8 cellular contexts compared by ENCODE assay signal in the genomic region with DNA sequence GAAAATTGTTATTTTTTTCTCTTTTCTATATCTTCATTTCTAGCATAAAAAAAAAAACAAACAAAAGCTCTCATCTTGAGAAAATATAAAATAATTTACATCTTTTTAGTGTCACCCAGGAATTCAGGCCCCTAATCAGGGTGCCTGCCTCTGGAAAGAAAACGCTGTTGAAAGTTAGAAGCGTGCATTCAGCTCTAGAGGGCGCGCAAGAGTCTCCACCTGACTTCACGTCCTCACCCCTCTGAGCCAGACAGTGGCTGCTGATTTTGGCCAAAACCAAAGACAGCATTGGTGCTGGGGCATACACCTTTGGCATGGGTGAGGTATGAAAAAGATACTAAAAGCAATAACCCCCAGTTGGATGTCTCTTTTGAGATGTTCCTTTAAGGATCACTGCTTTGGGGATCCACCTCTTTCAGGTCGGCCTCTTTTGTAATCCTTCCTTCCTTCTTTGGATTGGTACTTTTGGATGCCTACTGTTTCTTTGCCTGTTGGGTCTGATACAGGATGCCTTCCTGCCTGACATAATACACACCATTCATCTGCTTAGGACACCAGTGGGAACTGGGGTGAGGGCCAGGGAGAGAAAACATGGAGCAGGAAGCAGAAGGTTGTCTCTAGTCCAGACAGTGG.
A peak's percentile ranks its signal among the peaks of the same experiment; 100 is the strongest.
DNase-seq lines count a peak whose midpoint lies in the region; ATAC-seq, FAIRE-seq and TF ChIP-seq lines count a peak whose summit lies in the region.

No MANE protein-coding gene starts in this region.

- POLR2A ChIA-PET in GM10248 (lab: Yijun Ruan, JAX): no interaction called here

- DNase-seq in GM10248 (ENCODE audit: extremely low spot score): no peak
- peak; percentile 1 for DNase-seq in fibroblast of mammary gland (ENCODE audit: low read depth)
- peak; percentile 18 for DNase-seq in stimulated activated CD4-positive, alpha-beta T cell treated with anti-CD3 and anti-CD28 coated beads, Interleukin-4, amount 100 ng/mL, for 24 hours
- DNase-seq in NCI-H1105 (lab: John Stamatoyannopoulos, UW): no peak
- no peak for DNase-seq in H54 (ENCODE audit: insufficient read length, low spot score)

- no peak overlapping the region for H3K4me3 ChIP-seq in fibroblast of mammary gland (ENCODE audit: control insufficient read depth, low read depth, low read length)

- FAIRE-seq in H54 (lab: Jason Lieb, UNC): no peak

- ATAC-seq in HG02938 (IDR thresholded peaks at IDR 0.05; ENCODE audit: unreplicated experiment) (peak; percentile 52), SK-N-SH treated with all-trans-retinoic acid at 6 μM for 48 hours (peak; percentile 73), GM19328 (IDR thresholded peaks at IDR 0.05; ENCODE audit: unreplicated experiment) (no peak)

- CTCF ChIA-PET in GM10248 (lab: Yijun Ruan, JAX): no interaction called here

- peak; percentile 19 for TF ChIP-seq CTCF in GM10248 (IDR thresholded peaks at IDR 0.05; ENCODE audit: control extremely low read depth, extremely low read depth, low read depth, missing control alignments)
- TF ChIP-seq CTCF in fibroblast of mammary gland (conservative IDR thresholded peaks at IDR 0.05; ENCODE audit: control insufficient read depth, insufficient read depth, low read depth, low read length): peak; percentile 38

- TF ChIP-seq POLR2A in H54 (IDR thresholded peaks at IDR 0.05; ENCODE audit: low read depth, low read length): no peak

TF ChIP-seq in SK-N-SH treated with all-trans-retinoic acid at 6 μM for 48 hours, 23 proteins besides CTCF, POLR2A, EP300 and RAD21:
- TF ChIP-seq ZC3H10 (CRISPR knock-in tag; IDR thresholded peaks at IDR 0.05) (no peak), TCF4 (CRISPR knock-in tag; IDR thresholded peaks at IDR 0.05; ENCODE audit: borderline replicate concordance) (no peak), BACH2 (CRISPR knock-in tag; IDR thresholded peaks at IDR 0.05; ENCODE audit: borderline replicate concordance) (no peak), ZNF70 (CRISPR knock-in tag; IDR thresholded peaks at IDR 0.05) (no peak), CSDC2 (CRISPR knock-in tag; IDR thresholded peaks at IDR 0.05) (no peak), OSR1 (CRISPR knock-in tag; IDR thresholded peaks at IDR 0.05) (no peak), POU6F1 (CRISPR knock-in tag; IDR thresholded peaks at IDR 0.05; ENCODE audit: borderline replicate concordance, low read depth) (no peak), CSRNP3 (CRISPR knock-in tag; IDR thresholded peaks at IDR 0.05) (no peak), ZFP3 (CRISPR knock-in tag; IDR thresholded peaks at IDR 0.05) (no peak)

Comparison
In these comparisons a context has a peak if more than half of its experiments do, and no peak if none do; other contexts are left out.
1. DNase-seq: peak in fibroblast of mammary gland (single experiment) and stimulated activated CD4-positive, alpha-beta T cell treated with anti-CD3 and anti-CD28 coated beads, Interleukin-4, amount 100 ng/mL, for 24 hours (single experiment); none in GM10248 (single experiment), NCI-H1105 (single experiment) and H54 (single experiment).